In genomic region chr1:52140633-52141512, GRCh38 we compare ENCODE assay signal across 8 cellular contexts. TPM values are rescaled to one million over a fixed set of nuclear protein-coding genes. Genes with fewer than 3 reads are reported as not detected.
DNase-seq lines count a peak whose midpoint lies in the region; ATAC-seq and TF ChIP-seq lines count a peak whose summit lies in the region.

No MANE protein-coding gene starts in this region.

- H4K20me1 ChIP-seq in osteoblast (ENCODE audit: insufficient read depth, low read length) = peaks cover 6% of the 10 kb centered on the region

- no peaks in the 10 kb centered on the region for H3K9me3 ChIP-seq in effector memory CD4-positive, alpha-beta T cell (ENCODE audit: control insufficient read depth, low read length)
- no peaks in the 10 kb centered on the region for H3K9me3 ChIP-seq in osteoblast (ENCODE audit: low read depth, low read length)

- ATAC-seq in GM21786 (IDR thresholded peaks at IDR 0.05; ENCODE audit: unreplicated experiment) = no peak

- peaks cover 19% of the 10 kb centered on the region for H3K4me1 ChIP-seq in effector memory CD4-positive, alpha-beta T cell (ENCODE audit: control insufficient read depth, insufficient read depth, low read length, poor library complexity, severe bottlenecking)
- H3K4me1 ChIP-seq in osteoblast (ENCODE audit: insufficient read depth, low read length) = peaks cover 26% of the 10 kb centered on the region

- H3K27me3 ChIP-seq in effector memory CD4-positive, alpha-beta T cell (replicated peaks; ENCODE audit: control insufficient read depth, insufficient read depth, low read length, poor library complexity, severe bottlenecking) = no peaks in the 10 kb centered on the region
- H3K27me3 ChIP-seq in osteoblast (ENCODE audit: insufficient read depth, low read length) = no peaks in the 10 kb centered on the region

- peak overlapping the region; percentile 97 for H2AFZ ChIP-seq in osteoblast (ENCODE audit: low read length)

- in situ Hi-C loops in ACHN (cut with HindIII; ENCODE audit: low pct_ligation_motif_present, low pct_unique_long_range_greater_than_20kb, low sequenced_read_pairs) = no loop called here

- peak; percentile 17 for DNase-seq in ELR (ENCODE audit: low read depth)
- DNase-seq in NOMO-1 treated with DMSO at 0.1 percent for 48 hours (lab: John Stamatoyannopoulos, UW; ENCODE audit: unreplicated experiment) = peak; percentile 68
- no peak for DNase-seq in effector memory CD4-positive, alpha-beta T cell
- peak; percentile 9 for DNase-seq in osteoblast (ENCODE audit: insufficient read length, low spot score, missing footprints)
- DNase-seq in NCI-H2029 treated with DMSO at 0.1 percent for 48 hours (lab: John Stamatoyannopoulos, UW) = no peak
- DNase-seq in RPMI8226 = no peak
- no peak for DNase-seq in ACHN

- no peak for TF ChIP-seq CTCF in osteoblast (IDR thresholded peaks at IDR 0.05; ENCODE audit: extremely low read depth, low read depth, low read length)

- H3K36me3 ChIP-seq in effector memory CD4-positive, alpha-beta T cell (ENCODE audit: control insufficient read depth, insufficient read depth, low read length) = no peaks in the 10 kb centered on the region
- H3K36me3 ChIP-seq in osteoblast (ENCODE audit: insufficient read depth, low read length) = no peaks in the 10 kb centered on the region

- peaks cover 36% of the 10 kb centered on the region for H3K79me2 ChIP-seq in osteoblast (ENCODE audit: insufficient read depth, low read length)

- peak overlapping the region; percentile 72 for H3K4me3 ChIP-seq in effector memory CD4-positive, alpha-beta T cell (ENCODE audit: insufficient read depth, low read depth, low read length, poor library complexity, severe bottlenecking)
- H3K4me3 ChIP-seq in osteoblast (ENCODE audit: insufficient read depth, low read length) = peak overlapping the region; percentile 88

- peak overlapping the region; percentile 85 for H3K4me2 ChIP-seq in osteoblast (ENCODE audit: insufficient read depth, low read length)

- H3K27ac ChIP-seq in effector memory CD4-positive, alpha-beta T cell (ENCODE audit: insufficient read depth, low read length, poor library complexity, severe bottlenecking) = no peak overlapping the region
- peak overlapping the region; percentile 77 for H3K27ac ChIP-seq in osteoblast (ENCODE audit: low read depth, low read length)

RNA-seq across cellular contexts. Expression of gene ZFYVE9, which starts 1.0 kb away (rescaled TPM):
- total RNA-seq in osteoblast = 38.0 and 38.3 TPM in 2 replicates

Comparison
In these comparisons a context has a peak if more than half of its experiments do, and no peak if none do; other contexts are left out.
1. DNase-seq: peak in ELR (single experiment), NOMO-1 treated with DMSO at 0.1 percent for 48 hours (single experiment) and osteoblast (single experiment); none in effector memory CD4-positive, alpha-beta T cell (0 of 3), NCI-H2029 treated with DMSO at 0.1 percent for 48 hours (single experiment), RPMI8226 (single experiment) and ACHN (single experiment).